2 cellular contexts compared by ENCODE assay signal in the genomic region with DNA sequence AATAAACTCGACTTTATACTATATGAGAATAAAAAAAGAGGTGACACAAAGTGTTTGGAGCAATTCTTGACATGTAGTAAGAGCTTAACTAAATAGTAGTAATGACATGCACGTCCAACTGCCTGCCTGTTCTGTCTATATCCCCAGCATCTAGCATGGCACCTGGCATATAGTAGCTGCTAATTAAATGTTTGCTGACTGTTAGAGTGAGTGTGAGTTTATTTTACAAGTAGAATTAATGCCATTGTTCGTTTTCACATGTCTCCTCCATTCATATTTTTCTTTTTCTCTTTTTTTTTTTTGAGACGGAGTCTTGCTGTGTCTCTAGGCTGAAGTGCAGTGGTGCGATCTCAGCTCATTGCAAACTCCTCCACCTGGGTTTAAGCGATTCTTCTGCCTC.
TF ChIP-seq lines count a peak whose summit lies in the region.

No MANE protein-coding gene starts in this region.

TF ChIP-seq in SK-N-SH, 30 proteins besides CTCF, POLR2A, EP300 and RAD21 (continued from another document):
- TF ChIP-seq FOXJ3 (CRISPR knock-in tag; IDR thresholded peaks at IDR 0.05) = no peak

TF ChIP-seq in SK-N-SH treated with all-trans-retinoic acid at 6 μM for 48 hours, 23 proteins besides CTCF, POLR2A, EP300 and RAD21 (continued from another document):
- TF ChIP-seq, protein P1, sequence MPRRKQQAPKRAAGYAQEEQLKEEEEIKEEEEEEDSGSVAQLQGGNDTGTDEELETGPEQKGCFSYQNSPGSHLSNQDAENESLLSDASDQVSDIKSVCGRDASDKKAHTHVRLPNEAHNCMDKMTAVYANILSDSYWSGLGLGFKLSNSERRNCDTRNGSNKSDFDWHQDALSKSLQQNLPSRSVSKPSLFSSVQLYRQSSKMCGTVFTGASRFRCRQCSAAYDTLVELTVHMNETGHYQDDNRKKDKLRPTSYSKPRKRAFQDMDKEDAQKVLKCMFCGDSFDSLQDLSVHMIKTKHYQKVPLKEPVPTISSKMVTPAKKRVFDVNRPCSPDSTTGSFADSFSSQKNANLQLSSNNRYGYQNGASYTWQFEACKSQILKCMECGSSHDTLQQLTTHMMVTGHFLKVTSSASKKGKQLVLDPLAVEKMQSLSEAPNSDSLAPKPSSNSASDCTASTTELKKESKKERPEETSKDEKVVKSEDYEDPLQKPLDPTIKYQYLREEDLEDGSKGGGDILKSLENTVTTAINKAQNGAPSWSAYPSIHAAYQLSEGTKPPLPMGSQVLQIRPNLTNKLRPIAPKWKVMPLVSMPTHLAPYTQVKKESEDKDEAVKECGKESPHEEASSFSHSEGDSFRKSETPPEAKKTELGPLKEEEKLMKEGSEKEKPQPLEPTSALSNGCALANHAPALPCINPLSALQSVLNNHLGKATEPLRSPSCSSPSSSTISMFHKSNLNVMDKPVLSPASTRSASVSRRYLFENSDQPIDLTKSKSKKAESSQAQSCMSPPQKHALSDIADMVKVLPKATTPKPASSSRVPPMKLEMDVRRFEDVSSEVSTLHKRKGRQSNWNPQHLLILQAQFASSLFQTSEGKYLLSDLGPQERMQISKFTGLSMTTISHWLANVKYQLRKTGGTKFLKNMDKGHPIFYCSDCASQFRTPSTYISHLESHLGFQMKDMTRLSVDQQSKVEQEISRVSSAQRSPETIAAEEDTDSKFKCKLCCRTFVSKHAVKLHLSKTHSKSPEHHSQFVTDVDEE (CRISPR knock-in tag; IDR thresholded peaks at IDR 0.05) = no peak
- TF ChIP-seq RARB (CRISPR knock-in tag; IDR thresholded peaks at IDR 0.05) (no peak), ESRRG (CRISPR knock-in tag; IDR thresholded peaks at IDR 0.05) (no peak), CSRNP3 (CRISPR knock-in tag; IDR thresholded peaks at IDR 0.05) (no peak), BACH2 (CRISPR knock-in tag; IDR thresholded peaks at IDR 0.05; ENCODE audit: borderline replicate concordance) (no peak), ZNF70 (CRISPR knock-in tag; IDR thresholded peaks at IDR 0.05) (no peak), TCF4 (CRISPR knock-in tag; IDR thresholded peaks at IDR 0.05; ENCODE audit: borderline replicate concordance) (no peak), SNAI2 (CRISPR knock-in tag; IDR thresholded peaks at IDR 0.05) (no peak), ARNTL (CRISPR knock-in tag; IDR thresholded peaks at IDR 0.05; ENCODE audit: borderline replicate concordance, low read depth) (no peak), PATZ1 (CRISPR knock-in tag; IDR thresholded peaks at IDR 0.05; ENCODE audit: borderline replicate concordance) (no peak), ZFP30 (CRISPR knock-in tag; IDR thresholded peaks at IDR 0.05) (no peak), ZNF8 (CRISPR knock-in tag; IDR thresholded peaks at IDR 0.05) (no peak)
